In the genomic region with DNA sequence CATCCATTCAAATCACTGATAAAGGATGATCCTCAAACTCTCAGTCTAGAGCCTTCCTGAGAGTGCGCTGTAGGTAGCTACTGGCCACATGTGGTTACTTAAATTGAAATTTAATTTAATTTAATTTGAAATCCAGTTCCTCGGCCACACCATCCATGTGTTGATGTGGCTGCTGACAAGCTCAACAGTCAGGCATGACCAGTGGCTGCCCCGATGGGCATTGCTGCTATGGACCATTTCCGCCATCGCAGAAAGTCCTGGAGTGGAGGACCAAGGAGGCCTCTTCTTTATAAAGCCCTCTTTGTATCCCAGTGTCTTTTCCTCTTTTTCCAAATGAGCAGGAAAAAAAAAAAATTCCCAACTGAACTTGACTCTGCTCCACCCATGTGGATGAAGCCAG, we compare ENCODE assay signal across 14 cellular contexts.
DNase-seq lines count a peak whose midpoint lies in the region; ATAC-seq and TF ChIP-seq lines count a peak whose summit lies in the region.
"Had no signal": no experiment of that assay in that cellular context is flagged by ENCODE, and none has a peak within 500 bp of the region (broad histone marks: within the 10 kb centered on the region; RNA-seq: fewer than 3 reads in every experiment).

No MANE protein-coding gene starts in this region.

- peak overlapping the region in 5 of 8 donors; percentile 34 to 97 (median 82) for H3K27ac Mint-ChIP-seq in CD8-positive, alpha-beta memory T cell
- H3K27ac Mint-ChIP-seq in type B pancreatic cell, result no peak overlapping the region

- H3K4me1 Mint-ChIP-seq in CD8-positive, alpha-beta memory T cell, result peaks cover 49 to 74% (median 58%) of the 10 kb centered on the region in 3 donors
- H3K4me1 Mint-ChIP-seq in type B pancreatic cell (ENCODE audit: unreplicated experiment), result peaks cover 59% of the 10 kb centered on the region

- H3K9me3 ChIP-seq in CD8-positive, alpha-beta memory T cell (ENCODE audit: low read length), result no peaks in the 10 kb centered on the region
- no peaks in the 10 kb centered on the region for H3K9me3 ChIP-seq in gastrocnemius medialis
- H3K9me3 ChIP-seq: thoracic aorta had no signal

- no peaks in the 10 kb centered on the region for H3K9me3 Mint-ChIP-seq in CD8-positive, alpha-beta memory T cell
- H3K9me3 Mint-ChIP-seq in type B pancreatic cell, result no peaks in the 10 kb centered on the region

- peaks cover 0 to 1% of the 10 kb centered on the region in 2 donors for H3K27me3 Mint-ChIP-seq in CD8-positive, alpha-beta memory T cell
- no peaks in the 10 kb centered on the region for H3K27me3 Mint-ChIP-seq in type B pancreatic cell

- CTCF ChIA-PET in CD8-positive, alpha-beta memory T cell (lab: Charles Lee), result interaction anchor here (3.6 kb wide), 1 partner anchor 33 kb away, joined by 23 read pairs; no protein-coding TSS in a partner anchor

- POLR2A ChIA-PET in CD8-positive, alpha-beta memory T cell (lab: Charles Lee), result no interaction called here

- ATAC-seq in left colon, result no peak
- ATAC-seq in gastrocnemius medialis, result no peak
- ATAC-seq in HG02798 (IDR thresholded peaks at IDR 0.05; ENCODE audit: poor library complexity, unreplicated experiment), result no peak
- ATAC-seq: foreskin keratinocyte had no signal

- H3K27me3 ChIP-seq in CD8-positive, alpha-beta memory T cell (ENCODE audit: insufficient read depth, low read length, poor library complexity, severe bottlenecking), result no peaks in the 10 kb centered on the region
- H3K27me3 ChIP-seq in gastrocnemius medialis, result no peaks in the 10 kb centered on the region
- H3K27me3 ChIP-seq: foreskin keratinocyte had no signal

- no peak for TF ChIP-seq POLR2A in gastrocnemius medialis (IDR thresholded peaks at IDR 0.05)

- DNase-seq in CD8-positive, alpha-beta memory T cell, result no peak
- peak; percentile 19 to 30 for DNase-seq in left colon
- no peak for DNase-seq in gastrocnemius medialis
- no peak for DNase-seq in T-helper 1 cell
- no peak for DNase-seq in type B pancreatic cell (ENCODE audit: extremely low spot score, unreplicated experiment)
- DNase-seq: activated CD4-positive, alpha-beta T cell treated with anti-CD3 and anti-CD28 coated beads, Interleukin-2, amount 50 U/mL, for 4 hours; central memory CD4-positive, alpha-beta T cell; foreskin keratinocyte; MM.1S; NCI-H510A; stimulated activated CD4-positive, alpha-beta T cell treated with anti-CD3 and anti-CD28 coated beads, Interleukin-2, amount 100 ng/mL, for 48 hours had no signal

- no peaks in the 10 kb centered on the region for H3K36me3 ChIP-seq in CD8-positive, alpha-beta memory T cell (ENCODE audit: insufficient read depth, low read length)
- H3K36me3 ChIP-seq in gastrocnemius medialis, result no peaks in the 10 kb centered on the region
- H3K36me3 ChIP-seq: thoracic aorta had no signal

- TF ChIP-seq CTCF in VCaP (conservative IDR thresholded peaks at IDR 0.05), result no peak
- no peak for TF ChIP-seq CTCF in gastrocnemius medialis (IDR thresholded peaks at IDR 0.05 in 4 of 5, conservative IDR thresholded peaks at IDR 0.05 in 1 of 5)
- no peak for TF ChIP-seq CTCF in type B pancreatic cell (conservative IDR thresholded peaks at IDR 0.05)

- no peak overlapping the region for H3K4me3 ChIP-seq in CD8-positive, alpha-beta memory T cell (ENCODE audit: low read length)
- H3K4me3 ChIP-seq in gastrocnemius medialis, result no peak overlapping the region
- H3K4me3 ChIP-seq: thoracic aorta had no signal

- peaks cover 46% of the 10 kb centered on the region for H3K4me1 ChIP-seq in CD8-positive, alpha-beta memory T cell (ENCODE audit: insufficient read depth, low read length)
- H3K4me1 ChIP-seq in gastrocnemius medialis, result peaks cover 88 to 95% of the 10 kb centered on the region in 2 donors
- H3K4me1 ChIP-seq: foreskin keratinocyte had no signal

- H3K36me3 Mint-ChIP-seq in CD8-positive, alpha-beta memory T cell, result peaks cover 0 to 3% (median 0%) of the 10 kb centered on the region in 3 donors
- H3K36me3 Mint-ChIP-seq in type B pancreatic cell, result no peaks in the 10 kb centered on the region

- H3K27ac ChIP-seq in CD8-positive, alpha-beta memory T cell (ENCODE audit: low read depth, low read length), result no peak overlapping the region
- peak overlapping the region; percentile 94 for H3K27ac ChIP-seq in VCaP
- peak overlapping the region; percentile 94 to 99 (median 98) for H3K27ac ChIP-seq in gastrocnemius medialis
- H3K27ac ChIP-seq: foreskin keratinocyte, thoracic aorta had no signal

- peak overlapping the region in 1 of 7 donors; percentile 60 for H3K4me3 Mint-ChIP-seq in CD8-positive, alpha-beta memory T cell
- H3K4me3 Mint-ChIP-seq in type B pancreatic cell, result no peak overlapping the region

- intact Hi-C loops in left colon (cut with DNase I, micrococcal nuclease) (no loop called here), gastrocnemius medialis (cut with DNase I; ENCODE audit: low total_unique reads) (no loop called here)

- in situ Hi-C loops in gastrocnemius medialis (cut with MboI; ENCODE audit: low sequenced_read_pairs in 4 of 4), result loop anchor here in 1 of 4 donors (10.0 kb wide), 1 partner anchor 75 kb away; no protein-coding TSS in a partner anchor

Comparison
In these comparisons a context has a peak if more than half of its experiments do, and no peak if none do; other contexts are left out.
1. DNase-seq: peak in left colon (2 of 2); none in CD8-positive, alpha-beta memory T cell (0 of 5), gastrocnemius medialis (0 of 2), T-helper 1 cell (0 of 5) and type B pancreatic cell (single experiment).